ENCODE assay signal across 8 cellular contexts in the genomic region with DNA sequence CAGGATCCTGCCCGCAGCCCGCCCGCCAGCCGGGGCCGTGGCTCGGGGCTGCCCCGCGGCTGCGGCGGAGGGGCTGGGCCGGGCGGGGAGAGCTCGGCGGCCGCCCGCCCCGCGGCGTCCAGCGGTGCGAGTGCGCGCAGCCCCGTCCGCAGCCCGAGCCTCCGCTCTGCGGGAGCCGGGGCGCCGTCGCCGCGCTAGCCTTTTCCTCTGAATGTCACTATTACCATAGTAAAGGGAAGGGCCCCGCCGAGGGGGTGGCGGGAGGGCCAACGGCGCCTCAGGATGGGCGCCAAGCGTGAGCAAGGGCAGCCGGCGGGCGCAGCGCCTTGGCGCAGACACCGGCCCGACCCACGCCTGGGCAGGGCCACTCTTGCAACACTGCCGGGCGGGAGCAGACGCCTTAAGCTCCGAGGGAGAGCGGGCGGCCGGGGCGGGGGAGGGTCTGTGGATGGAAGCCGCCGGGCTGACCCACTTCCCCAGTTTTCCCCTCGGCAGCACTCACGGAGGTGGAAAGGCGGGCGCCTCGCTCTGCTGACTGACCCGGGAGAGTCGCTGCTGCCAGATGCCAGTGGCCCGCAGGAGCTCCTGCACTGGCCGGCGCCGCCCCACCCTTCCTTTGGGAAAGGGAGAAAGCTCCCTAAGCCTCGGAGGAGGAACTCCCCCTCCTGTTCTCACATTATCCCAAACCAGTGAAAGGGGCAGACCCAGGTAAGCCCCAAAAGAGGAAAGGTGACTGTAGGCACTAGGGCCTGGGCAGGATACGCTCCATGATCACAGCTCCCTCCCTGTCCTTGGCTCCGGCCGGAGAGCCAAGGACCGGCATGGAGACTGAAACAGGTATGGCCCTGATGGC.
DNase-seq lines count a peak whose midpoint lies in the region; ATAC-seq and TF ChIP-seq lines count a peak whose summit lies in the region.

No MANE protein-coding gene starts in this region.

- no peak for TF ChIP-seq RAD21 in Ishikawa (IDR thresholded peaks at IDR 0.05; ENCODE audit: low read depth)

- H3K9me3 ChIP-seq in transverse colon, result no peaks in the 10 kb centered on the region

- no peaks in the 10 kb centered on the region for H3K36me3 Mint-ChIP-seq in mesothelial cell of epicardium

- no peaks in the 10 kb centered on the region for H3K36me3 ChIP-seq in transverse colon

- peaks cover 10% of the 10 kb centered on the region for H3K4me1 Mint-ChIP-seq in mesothelial cell of epicardium

- H3K4me3 ChIP-seq in epithelial cell of proximal tubule (ENCODE audit: low read depth, low read length), result peak overlapping the region; percentile 62
- peak overlapping the region in 3 of 4 donors; percentile 26 to 59 (median 36) for H3K4me3 ChIP-seq in transverse colon

- TF ChIP-seq EP300 in Ishikawa (IDR thresholded peaks at IDR 0.05; ENCODE audit: borderline replicate concordance) (0 out of 2 replicates have a peak, but pooled peaks have one; percentile 27), transverse colon (IDR thresholded peaks at IDR 0.05; ENCODE audit: low read depth) (no peak)

- peak overlapping the region; percentile 60 for H3K4me3 Mint-ChIP-seq in mesothelial cell of epicardium

- H3K9me3 Mint-ChIP-seq in mesothelial cell of epicardium, result no peaks in the 10 kb centered on the region

- no peak for TF ChIP-seq CTCF in epithelial cell of proximal tubule (conservative IDR thresholded peaks at IDR 0.05; ENCODE audit: low read depth, low read length)
- TF ChIP-seq CTCF in mesothelial cell of epicardium (IDR thresholded peaks at IDR 0.05; ENCODE audit: unreplicated experiment), result no peak
- no peak for TF ChIP-seq CTCF in transverse colon (IDR thresholded peaks at IDR 0.05)

- H3K4me1 ChIP-seq in transverse colon, result peaks cover 0 to 14% (median 13%) of the 10 kb centered on the region in 4 donors

- TF ChIP-seq POLR2A in transverse colon (IDR thresholded peaks at IDR 0.05), result no peak

- in situ Hi-C loops in transverse colon (cut with MboI; ENCODE audit: low pct_ligation_motif_present in 1 of 4, low pct_unique_long_range_greater_than_20kb in 1 of 4, low sequenced_read_pairs in 3 of 4), result no loop called here

- intact Hi-C loops in transverse colon (cut with DNase I; ENCODE audit: low total_unique reads), result loop anchor here (2.0 kb wide), 1 partner anchor 62 kb away; no protein-coding TSS in a partner anchor

- no peak overlapping the region for H3K27ac ChIP-seq in transverse colon

- peaks cover 59% of the 10 kb centered on the region for H3K27me3 ChIP-seq in transverse colon

- WGBS in transverse colon (ENCODE audit: low coverage in 1 of 2), 2 donors, result 6 to 7% methylated on average over 4 to 26 of the region's 75 CpGs

- H3K27ac Mint-ChIP-seq in mesothelial cell of epicardium, result no peak overlapping the region

- H3K27me3 Mint-ChIP-seq in mesothelial cell of epicardium (ENCODE audit: low read depth), result peaks cover 81% of the 10 kb centered on the region

- ATAC-seq in GM19452 (IDR thresholded peaks at IDR 0.05; ENCODE audit: unreplicated experiment), result no peak

- DNase-seq in COR-L47 (lab: John Stamatoyannopoulos, UW), result peak; percentile 78
- peak; percentile 55 for DNase-seq in SKM-1 (lab: John Stamatoyannopoulos, UW; ENCODE audit: unreplicated experiment)
- no peak for DNase-seq in epithelial cell of proximal tubule (ENCODE audit: low read depth)
- peak; percentile 31 to 71 for DNase-seq in mesothelial cell of epicardium (ENCODE audit: low spot score in 2 of 2, unreplicated experiment in 2 of 2)
- DNase-seq in transverse colon, result peak; percentile 38
- DNase-seq in stimulated activated naive CD4-positive, alpha-beta T cell treated with Interleukin-2 at 50 U/mL for 16 hours (lab: John Stamatoyannopoulos, UW), result no peak

TF ChIP-seq in Ishikawa, 13 proteins besides CTCF, POLR2A, EP300 and RAD21:
- TF ChIP-seq YY1 (IDR thresholded peaks at IDR 0.05; ENCODE audit: low read depth) (no peak), TCF12 (IDR thresholded peaks at IDR 0.05; ENCODE audit: low read depth) (peak; percentile 54), TAF1 (IDR thresholded peaks at IDR 0.05; ENCODE audit: low read depth) (no peak), TEAD4 (IDR thresholded peaks at IDR 0.05) (peak; percentile 5; the same call in 1 of the 2 replicates), NFIC (IDR thresholded peaks at IDR 0.05) (peak; percentile 59), ZBTB7A (IDR thresholded peaks at IDR 0.05; ENCODE audit: low read depth) (peak; percentile 87), CEBPB (IDR thresholded peaks at IDR 0.05) (peak; percentile 90), FOXM1 (IDR thresholded peaks at IDR 0.05; ENCODE audit: borderline replicate concordance, low read depth) (no peak), EGR1 (IDR thresholded peaks at IDR 0.05) (peak; percentile 14; the same call in 1 of the 2 replicates), CREB1 (IDR thresholded peaks at IDR 0.05; ENCODE audit: low read depth) (no peak)
- TF ChIP-seq, protein P1, sequence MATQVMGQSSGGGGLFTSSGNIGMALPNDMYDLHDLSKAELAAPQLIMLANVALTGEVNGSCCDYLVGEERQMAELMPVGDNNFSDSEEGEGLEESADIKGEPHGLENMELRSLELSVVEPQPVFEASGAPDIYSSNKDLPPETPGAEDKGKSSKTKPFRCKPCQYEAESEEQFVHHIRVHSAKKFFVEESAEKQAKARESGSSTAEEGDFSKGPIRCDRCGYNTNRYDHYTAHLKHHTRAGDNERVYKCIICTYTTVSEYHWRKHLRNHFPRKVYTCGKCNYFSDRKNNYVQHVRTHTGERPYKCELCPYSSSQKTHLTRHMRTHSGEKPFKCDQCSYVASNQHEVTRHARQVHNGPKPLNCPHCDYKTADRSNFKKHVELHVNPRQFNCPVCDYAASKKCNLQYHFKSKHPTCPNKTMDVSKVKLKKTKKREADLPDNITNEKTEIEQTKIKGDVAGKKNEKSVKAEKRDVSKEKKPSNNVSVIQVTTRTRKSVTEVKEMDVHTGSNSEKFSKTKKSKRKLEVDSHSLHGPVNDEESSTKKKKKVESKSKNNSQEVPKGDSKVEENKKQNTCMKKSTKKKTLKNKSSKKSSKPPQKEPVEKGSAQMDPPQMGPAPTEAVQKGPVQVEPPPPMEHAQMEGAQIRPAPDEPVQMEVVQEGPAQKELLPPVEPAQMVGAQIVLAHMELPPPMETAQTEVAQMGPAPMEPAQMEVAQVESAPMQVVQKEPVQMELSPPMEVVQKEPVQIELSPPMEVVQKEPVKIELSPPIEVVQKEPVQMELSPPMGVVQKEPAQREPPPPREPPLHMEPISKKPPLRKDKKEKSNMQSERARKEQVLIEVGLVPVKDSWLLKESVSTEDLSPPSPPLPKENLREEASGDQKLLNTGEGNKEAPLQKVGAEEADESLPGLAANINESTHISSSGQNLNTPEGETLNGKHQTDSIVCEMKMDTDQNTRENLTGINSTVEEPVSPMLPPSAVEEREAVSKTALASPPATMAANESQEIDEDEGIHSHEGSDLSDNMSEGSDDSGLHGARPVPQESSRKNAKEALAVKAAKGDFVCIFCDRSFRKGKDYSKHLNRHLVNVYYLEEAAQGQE (IDR thresholded peaks at IDR 0.05; ENCODE audit: low read depth), result no peak
- TF ChIP-seq, protein P2, sequence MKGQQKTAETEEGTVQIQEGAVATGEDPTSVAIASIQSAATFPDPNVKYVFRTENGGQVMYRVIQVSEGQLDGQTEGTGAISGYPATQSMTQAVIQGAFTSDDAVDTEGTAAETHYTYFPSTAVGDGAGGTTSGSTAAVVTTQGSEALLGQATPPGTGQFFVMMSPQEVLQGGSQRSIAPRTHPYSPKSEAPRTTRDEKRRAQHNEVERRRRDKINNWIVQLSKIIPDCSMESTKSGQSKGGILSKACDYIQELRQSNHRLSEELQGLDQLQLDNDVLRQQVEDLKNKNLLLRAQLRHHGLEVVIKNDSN (IDR thresholded peaks at IDR 0.05), result no peak
- TF ChIP-seq, protein P3, sequence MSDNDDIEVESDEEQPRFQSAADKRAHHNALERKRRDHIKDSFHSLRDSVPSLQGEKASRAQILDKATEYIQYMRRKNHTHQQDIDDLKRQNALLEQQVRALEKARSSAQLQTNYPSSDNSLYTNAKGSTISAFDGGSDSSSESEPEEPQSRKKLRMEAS (IDR thresholded peaks at IDR 0.05), result peak; percentile 66; the same call in 1 of the 2 replicates

Comparison
In these comparisons a context has a peak if more than half of its experiments do, and no peak if none do; other contexts are left out.
1. DNase-seq: peak in COR-L47 (single experiment), SKM-1 (single experiment), mesothelial cell of epicardium (2 of 2) and transverse colon (single experiment); none in epithelial cell of proximal tubule (single experiment) and stimulated activated naive CD4-positive, alpha-beta T cell treated with Interleukin-2 at 50 U/mL for 16 hours (single experiment).